In genomic region chrX:103610282-103610681, GRCh38 we compare ENCODE assay signal across 19 cellular contexts.
"Had no signal": no experiment of that assay in that cellular context is flagged by ENCODE, and none has a peak within 500 bp of the region (broad histone marks: within the 10 kb centered on the region; RNA-seq: fewer than 3 reads in every experiment).

No MANE protein-coding gene starts in this region.

- H3K27me3 Mint-ChIP-seq: type B pancreatic cell had no signal

- DNase-seq: cortex of kidney; dorsolateral prefrontal cortex; effector CD8-positive, alpha-beta T cell; heart left ventricle; hippocampal formation; left colon; left ventricle myocardium superior; mesenchymal stem cell; naive B cell; occipital lobe; pancreas; right cardiac atrium; stimulated activated CD4-positive, alpha-beta T cell treated with anti-CD3 and anti-CD28 coated beads, Interleukin-2, amount 100 ng/mL, for 48 hours; stimulated activated naive CD4-positive, alpha-beta T cell treated with Interleukin-2 at 50 U/mL for 16 hours; thyroid gland; uterus had no signal

- H3K27ac Mint-ChIP-seq: progenitor cell of endocrine pancreas, type B pancreatic cell had no signal

- ATAC-seq: esophagus mucosa, heart left ventricle, left colon, left ventricle myocardium superior, pancreas, right cardiac atrium had no signal

- H3K9me3 Mint-ChIP-seq: type B pancreatic cell had no signal

- H3K36me3 Mint-ChIP-seq: naive B cell, type B pancreatic cell had no signal
